In genomic region chr2:51919395-51919794, GRCh38 we compare ENCODE assay signal across 26 cellular contexts.
A peak's percentile ranks its signal among the peaks of the same experiment; 100 is the strongest.
DNase-seq lines count a peak whose midpoint lies in the region; ATAC-seq and TF ChIP-seq lines count a peak whose summit lies in the region.
"Had no signal": no experiment of that assay in that cellular context is flagged by ENCODE, and none has a peak within 500 bp of the region (broad histone marks: within the 10 kb centered on the region; RNA-seq: fewer than 3 reads in every experiment).

No MANE protein-coding gene starts in this region.

- 88 to 94% (median 90%) methylated on average over 1 of the region's 1 CpG for WGBS in stomach, 5 donors

- H3K27ac ChIP-seq in RWPE1 (no peak overlapping the region), osteoblast (ENCODE audit: low read depth, low read length) (no peak overlapping the region), stomach (no peak overlapping the region)
- H3K27ac ChIP-seq: left ventricle myocardium inferior, neural progenitor cell, PC-9, SJSA1, testis had no signal

- no peaks in the 10 kb centered on the region for H3K9me3 ChIP-seq in osteoblast (ENCODE audit: low read depth, low read length)
- peaks cover 0 to 25% (median 2%) of the 10 kb centered on the region in 4 donors for H3K9me3 ChIP-seq in stomach
- H3K9me3 ChIP-seq: testis had no signal

- no peaks in the 10 kb centered on the region for H3K4me1 Mint-ChIP-seq in effector memory CD8-positive, alpha-beta T cell (ENCODE audit: low read depth in 2 of 2)
- H3K4me1 Mint-ChIP-seq: activated B cell treated with CpG ODN at 0.5 μM for 24 hours; CD4-positive, alpha-beta memory T cell; neural progenitor cell had no signal

- H3K27ac Mint-ChIP-seq in effector memory CD8-positive, alpha-beta T cell, result no peak overlapping the region
- H3K27ac Mint-ChIP-seq: activated B cell treated with CpG ODN at 0.5 μM for 24 hours; activated CD4-positive, alpha-beta memory T cell treated with anti-CD3 and anti-CD28 coated beads for 36 hours; CD4-positive, alpha-beta memory T cell; neural progenitor cell; T-helper 2 cell treated with Interferon-gamma antibody and Interleukin-4, amounts not matched to agents 5 μg/mL and 100 μg/mL, for 36 hours had no signal

- no peaks in the 10 kb centered on the region for H3K79me2 ChIP-seq in osteoblast (ENCODE audit: insufficient read depth, low read length)

- no peak overlapping the region for H2AFZ ChIP-seq in osteoblast (ENCODE audit: low read length)
- H2AFZ ChIP-seq: neural progenitor cell, PC-9 had no signal

- no peaks in the 10 kb centered on the region for H3K36me3 ChIP-seq in osteoblast (ENCODE audit: insufficient read depth, low read length)
- no peaks in the 10 kb centered on the region for H3K36me3 ChIP-seq in stomach
- H3K36me3 ChIP-seq: left ventricle myocardium inferior, neural progenitor cell, SJSA1 had no signal

- no peak for TF ChIP-seq EP300 in stomach (IDR thresholded peaks at IDR 0.05)

- DNase-seq in GM04503 (ENCODE audit: low read depth) (peak; percentile 6), RWPE1 (ENCODE audit: low spot score) (peak; percentile 41), epithelial cell of esophagus (ENCODE audit: low read depth) (peak; percentile 66), osteoblast (ENCODE audit: insufficient read length, low spot score, missing footprints) (peak; percentile 18), NOMO-1 treated with DMSO at 0.1 percent for 48 hours (lab: John Stamatoyannopoulos, UW; ENCODE audit: unreplicated experiment) (no peak), stomach (no peak)
- no peak for DNase-seq in effector memory CD8-positive, alpha-beta T cell
- DNase-seq: activated B cell treated with CpG ODN at 0.5 μM for 24 hours; activated CD4-positive, alpha-beta memory T cell treated with anti-CD3 and anti-CD28 coated beads for 36 hours; activated naive CD4-positive, alpha-beta T cell treated with Interleukin-2 at 50 U/mL for 16 hours; aorta; CD4-positive, alpha-beta memory T cell; cortex of kidney; DMS53; left ventricle myocardium inferior; mucosa of descending colon; NCI-H1417 treated with DMSO at 0.1 percent for 48 hours; NCI-H2171; NCI-H774; retina; testis had no signal

- H3K9me3 Mint-ChIP-seq in effector memory CD8-positive, alpha-beta T cell, result peaks cover 6 to 9% of the 10 kb centered on the region in 2 donors

- POLR2A ChIA-PET in RWPE1 (lab: Yijun Ruan, JAX; ENCODE audit: low non-redundant PET), result no interaction called here

- H3K4me3 Mint-ChIP-seq in effector memory CD8-positive, alpha-beta T cell, result no peak overlapping the region
- H3K4me3 Mint-ChIP-seq: activated B cell treated with CpG ODN at 0.5 μM for 24 hours; activated CD4-positive, alpha-beta memory T cell treated with anti-CD3 and anti-CD28 coated beads for 36 hours; CD4-positive, alpha-beta memory T cell; neural progenitor cell; T-helper 2 cell treated with Interferon-gamma antibody and Interleukin-4, amounts not matched to agents 5 μg/mL and 100 μg/mL, for 36 hours had no signal

- H3K4me3 ChIP-seq in epithelial cell of esophagus (ENCODE audit: low read length) (no peak overlapping the region), osteoblast (ENCODE audit: insufficient read depth, low read length) (no peak overlapping the region), stomach (no peak overlapping the region)
- H3K4me3 ChIP-seq: left ventricle myocardium inferior, mucosa of descending colon, neural progenitor cell, PC-9, SJSA1, testis had no signal

- no peaks in the 10 kb centered on the region for H3K36me3 Mint-ChIP-seq in effector memory CD8-positive, alpha-beta T cell (ENCODE audit: insufficient read depth)
- H3K36me3 Mint-ChIP-seq: activated CD4-positive, alpha-beta memory T cell treated with anti-CD3 and anti-CD28 coated beads for 36 hours; CD4-positive, alpha-beta memory T cell; neural progenitor cell had no signal

- H3K27me3 ChIP-seq in osteoblast (ENCODE audit: insufficient read depth, low read length), result no peaks in the 10 kb centered on the region
- H3K27me3 ChIP-seq in stomach, result no peaks in the 10 kb centered on the region
- H3K27me3 ChIP-seq: neural progenitor cell, SJSA1, testis had no signal

- CTCF ChIA-PET in RWPE1 (lab: Yijun Ruan, JAX), result no interaction called here

- H3K4me1 ChIP-seq in osteoblast (ENCODE audit: insufficient read depth, low read length) (peaks cover 24% of the 10 kb centered on the region), stomach (no peaks in the 10 kb centered on the region)
- H3K4me1 ChIP-seq: left ventricle myocardium inferior, neural progenitor cell, SJSA1, testis had no signal

- no peaks in the 10 kb centered on the region for H3K27me3 Mint-ChIP-seq in effector memory CD8-positive, alpha-beta T cell
- H3K27me3 Mint-ChIP-seq: activated B cell treated with CpG ODN at 0.5 μM for 24 hours; activated CD4-positive, alpha-beta memory T cell treated with anti-CD3 and anti-CD28 coated beads for 36 hours; CD4-positive, alpha-beta memory T cell had no signal

- TF ChIP-seq CTCF in RWPE1 (conservative IDR thresholded peaks at IDR 0.05; ENCODE audit: low read depth) (no peak), epithelial cell of esophagus (IDR thresholded peaks at IDR 0.05; ENCODE audit: insufficient read depth, low read depth, low read length, missing control alignments) (no peak), osteoblast (IDR thresholded peaks at IDR 0.05; ENCODE audit: extremely low read depth, low read depth, low read length) (no peak), stomach (IDR thresholded peaks at IDR 0.05) (no peak)

- TF ChIP-seq POLR2A in stomach (IDR thresholded peaks at IDR 0.05), result no peak

- intact Hi-C loops in stomach (cut with DNase I; ENCODE audit: low total_unique reads), result no loop called here

- peak overlapping the region; percentile 14 for H3K4me2 ChIP-seq in osteoblast (ENCODE audit: insufficient read depth, low read length)
- H3K4me2 ChIP-seq: neural progenitor cell, PC-9 had no signal

- no peaks in the 10 kb centered on the region for H4K20me1 ChIP-seq in osteoblast (ENCODE audit: insufficient read depth, low read length)

- no peak for ATAC-seq in GM19455 (IDR thresholded peaks at IDR 0.05; ENCODE audit: unreplicated experiment)
- no peak for ATAC-seq in effector memory CD8-positive, alpha-beta T cell (replicated peaks)
- ATAC-seq: mucosa of descending colon had no signal

Comparison
In these comparisons a context has a peak if more than half of its experiments do, and no peak if none do; other contexts are left out.
1. DNase-seq: peak in GM04503 (single experiment), RWPE1 (single experiment), epithelial cell of esophagus (single experiment) and osteoblast (single experiment); none in NOMO-1 treated with DMSO at 0.1 percent for 48 hours (single experiment), stomach (single experiment) and effector memory CD8-positive, alpha-beta T cell (0 of 3).